Comparison of ENCODE assay signal across 17 cellular contexts in the genomic region with DNA sequence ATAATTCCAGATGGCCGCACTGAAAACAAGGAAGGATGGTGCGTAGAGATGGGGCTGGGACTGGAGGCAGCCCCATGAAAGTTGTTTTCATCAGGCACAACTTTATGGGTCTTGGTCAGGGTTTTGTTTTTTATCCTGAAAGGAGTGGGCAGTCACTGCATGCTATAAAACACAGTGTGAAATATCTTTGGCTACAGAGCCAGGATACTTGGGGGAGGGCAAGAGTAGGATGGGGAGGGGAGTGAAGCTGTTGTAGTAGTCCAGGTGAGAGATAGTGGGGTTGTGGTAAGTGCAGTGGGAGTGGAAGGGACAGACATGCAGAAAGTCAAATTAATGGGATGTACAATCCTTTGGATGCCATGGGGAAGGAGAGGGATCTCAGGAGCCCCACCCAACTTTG. TPM values are rescaled to one million over a fixed set of nuclear protein-coding genes. Genes with fewer than 3 reads are reported as not detected.
"Had no signal": no experiment of that assay in that cellular context is flagged by ENCODE, and none has a peak within 500 bp of the region (broad histone marks: within the 10 kb centered on the region; RNA-seq: fewer than 3 reads in every experiment).

No MANE protein-coding gene starts in this region.

- H3K27ac ChIP-seq: epithelial cell of prostate, lower lobe of right lung, skin epidermis, thyroid gland, VCaP had no signal

- H3K4me3 ChIP-seq: lower lobe of right lung, skin epidermis, stomach, thyroid gland had no signal

- ATAC-seq: activated CD8-positive, alpha-beta T cell treated with anti-CD3 and anti-CD28 coated beads, Interleukin-2, amount 10 ng/mL, durations not matched to agents 7 days and 5 days; lower lobe of right lung; T-cell had no signal

- H3K4me1 ChIP-seq: lower lobe of right lung had no signal

- DNase-seq: activated CD4-positive, alpha-beta T cell treated with anti-CD3 and anti-CD28 coated beads for 4 hours; activated CD8-positive, alpha-beta memory T cell treated with anti-CD3 and anti-CD28 coated beads, Interleukin-2, amount 50 U/mL, for 48 hours; activated CD8-positive, alpha-beta T cell treated with anti-CD3 and anti-CD28 coated beads, Interleukin-2, amount 10 ng/mL, durations not matched to agents 7 days and 5 days; activated naive CD4-positive, alpha-beta T cell; cortex of kidney; effector memory CD4-positive, alpha-beta T cell; hypothalamus; kidney glomerular epithelial cell; lower lobe of right lung; stomach; T-cell; thyroid gland had no signal

- H3K27me3 ChIP-seq: stomach, thyroid gland had no signal

- H3K9me3 ChIP-seq: lower lobe of right lung, stomach, thyroid gland had no signal

RNA-seq across cellular contexts. Expression of a gene that starts 56.5 kb away (rescaled TPM):
- total RNA-seq: osteocyte had no signal
- polyA plus RNA-seq: neural cell, stomach had no signal
